Comparison of ENCODE assay signal across 9 cellular contexts in the genomic region with DNA sequence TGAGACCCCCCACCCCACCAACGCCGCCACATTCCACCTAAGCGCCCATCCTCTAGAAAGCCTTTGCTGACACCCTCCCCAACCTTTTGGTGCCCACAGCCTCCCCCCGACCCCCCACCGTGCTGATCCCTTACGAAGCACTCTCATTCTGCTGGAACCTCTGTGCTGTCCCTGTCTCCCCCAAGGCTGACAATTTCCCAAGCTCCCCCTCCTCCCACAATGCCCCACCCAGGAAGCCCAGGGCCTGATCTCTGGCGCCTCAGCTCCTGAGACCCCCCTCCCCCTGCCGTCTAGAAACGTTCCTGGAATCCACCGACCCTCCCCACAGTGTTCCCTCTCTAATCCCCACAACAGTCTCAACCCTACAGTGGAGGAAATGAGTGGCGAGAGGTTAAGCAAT. TPM values are rescaled to one million over a fixed set of nuclear protein-coding genes. Genes with fewer than 3 reads are reported as not detected.
A peak's percentile ranks its signal among the peaks of the same experiment; 100 is the strongest.
DNase-seq lines count a peak whose midpoint lies in the region; ATAC-seq and TF ChIP-seq lines count a peak whose summit lies in the region.
"Had no signal": no experiment of that assay in that cellular context is flagged by ENCODE, and none has a peak within 500 bp of the region (broad histone marks: within the 10 kb centered on the region; RNA-seq: fewer than 3 reads in every experiment).

No MANE protein-coding gene starts in this region.

- no peak overlapping the region for H3K27ac ChIP-seq in iPS-18a (ENCODE audit: low read length)

- ATAC-seq in WTC11 (no peak), GM18520 (IDR thresholded peaks at IDR 0.05; ENCODE audit: unreplicated experiment) (no peak), esophagus mucosa (no peak), HG03280 (IDR thresholded peaks at IDR 0.05; ENCODE audit: unreplicated experiment) (no peak)

- peaks cover 4% of the 10 kb centered on the region for H3K9me3 ChIP-seq in iPS-18a (ENCODE audit: control insufficient read depth, low read depth, low read length)
- peaks cover 3% of the 10 kb centered on the region for H3K9me3 ChIP-seq in skeletal muscle satellite cell (replicated peaks; ENCODE audit: low read length)

- TF ChIP-seq CTCF in WTC11 (IDR thresholded peaks at IDR 0.05) = no peak

- peak overlapping the region; percentile 97 for H3K4me2 ChIP-seq in skeletal muscle satellite cell (ENCODE audit: low read length)

- H3K36me3 ChIP-seq in H7 (replicated peaks; ENCODE audit: control insufficient read depth, insufficient read depth, low read length) (no peaks in the 10 kb centered on the region), iPS-18a (ENCODE audit: control insufficient read depth, low read depth, low read length) (no peaks in the 10 kb centered on the region), skeletal muscle satellite cell (ENCODE audit: insufficient read depth, low read length) (no peaks in the 10 kb centered on the region)

- peaks cover 32% of the 10 kb centered on the region for H3K9me3 Mint-ChIP-seq in WTC11

- H3K4me1 ChIP-seq in iPS-18a (ENCODE audit: control insufficient read depth, low read depth, low read length) = peaks cover 4% of the 10 kb centered on the region
- peaks cover 16% of the 10 kb centered on the region for H3K4me1 ChIP-seq in skeletal muscle satellite cell (ENCODE audit: control insufficient read depth, insufficient read depth, low read length)

- peaks cover 19% of the 10 kb centered on the region for H3K27me3 Mint-ChIP-seq in WTC11 (ENCODE audit: low read depth)

- peak overlapping the region; percentile 64 for H3K4me3 Mint-ChIP-seq in WTC11

- H3K27me3 ChIP-seq in H7 (ENCODE audit: control insufficient read depth, insufficient read depth, low read length) = peaks cover 9% of the 10 kb centered on the region
- peaks cover 7% of the 10 kb centered on the region for H3K27me3 ChIP-seq in iPS-18a (ENCODE audit: control insufficient read depth, insufficient read depth, low read length)
- H3K27me3 ChIP-seq in skeletal muscle satellite cell (ENCODE audit: control insufficient read depth, insufficient read depth, low read length) = peaks cover 6% of the 10 kb centered on the region

- H3K36me3 Mint-ChIP-seq in WTC11 = peaks cover 18% of the 10 kb centered on the region

- H3K4me1 Mint-ChIP-seq in WTC11 = peaks cover 13% of the 10 kb centered on the region

- CTCF ChIA-PET in WTC11 (lab: Charles Lee) = interaction anchor here (0.7 to 6.2 kb wide), 16 partner anchors 10 to 382 kb away, joined by 3 to 50 read pairs (median 7); a partner anchor contains a TSS

- DNase-seq in H7 (peak; percentile 67), WTC11 (ENCODE audit: low spot score) (no peak), iPS-NIHi7 (ENCODE audit: extremely low spot score) (no peak)

- H3K9ac ChIP-seq in iPS-18a (ENCODE audit: low read length) = no peak overlapping the region
- H3K9ac ChIP-seq in skeletal muscle satellite cell (ENCODE audit: low read depth, low read length) = peak overlapping the region; percentile 86

- POLR2A ChIA-PET in WTC11 (lab: Charles Lee) = interaction anchor here (0.6 to 1.1 kb wide), 3 partner anchors 54 to 536 kb away, joined by 3 to 6 read pairs (median 3); a partner anchor contains a TSS

- H3K4me3 ChIP-seq in H7 (ENCODE audit: insufficient read depth, low read depth, low read length) (peak overlapping the region; percentile 52), iPS-18a (ENCODE audit: low read length) (peak overlapping the region; percentile 37), skeletal muscle satellite cell (ENCODE audit: low read length) (peak overlapping the region; percentile 75)

- H3K27ac Mint-ChIP-seq in WTC11 = no peak overlapping the region

TF ChIP-seq in WTC11, 78 proteins besides CTCF, POLR2A, EP300 and RAD21:
- no peak for TF ChIP-seq NR1H2 (CRISPR knock-in tag; IDR thresholded peaks at IDR 0.05)
- TF ChIP-seq HMGA2 (CRISPR knock-in tag; IDR thresholded peaks at IDR 0.05) = no peak
- TF ChIP-seq, protein P1, sequence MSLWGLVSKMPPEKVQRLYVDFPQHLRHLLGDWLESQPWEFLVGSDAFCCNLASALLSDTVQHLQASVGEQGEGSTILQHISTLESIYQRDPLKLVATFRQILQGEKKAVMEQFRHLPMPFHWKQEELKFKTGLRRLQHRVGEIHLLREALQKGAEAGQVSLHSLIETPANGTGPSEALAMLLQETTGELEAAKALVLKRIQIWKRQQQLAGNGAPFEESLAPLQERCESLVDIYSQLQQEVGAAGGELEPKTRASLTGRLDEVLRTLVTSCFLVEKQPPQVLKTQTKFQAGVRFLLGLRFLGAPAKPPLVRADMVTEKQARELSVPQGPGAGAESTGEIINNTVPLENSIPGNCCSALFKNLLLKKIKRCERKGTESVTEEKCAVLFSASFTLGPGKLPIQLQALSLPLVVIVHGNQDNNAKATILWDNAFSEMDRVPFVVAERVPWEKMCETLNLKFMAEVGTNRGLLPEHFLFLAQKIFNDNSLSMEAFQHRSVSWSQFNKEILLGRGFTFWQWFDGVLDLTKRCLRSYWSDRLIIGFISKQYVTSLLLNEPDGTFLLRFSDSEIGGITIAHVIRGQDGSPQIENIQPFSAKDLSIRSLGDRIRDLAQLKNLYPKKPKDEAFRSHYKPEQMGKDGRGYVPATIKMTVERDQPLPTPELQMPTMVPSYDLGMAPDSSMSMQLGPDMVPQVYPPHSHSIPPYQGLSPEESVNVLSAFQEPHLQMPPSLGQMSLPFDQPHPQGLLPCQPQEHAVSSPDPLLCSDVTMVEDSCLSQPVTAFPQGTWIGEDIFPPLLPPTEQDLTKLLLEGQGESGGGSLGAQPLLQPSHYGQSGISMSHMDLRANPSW (CRISPR knock-in tag; conservative IDR thresholded peaks at IDR 0.05; ENCODE audit: low read depth) = no peak
- TF ChIP-seq TP53 (CRISPR knock-in tag; IDR thresholded peaks at IDR 0.05) = no peak
- TF ChIP-seq, protein P2, sequence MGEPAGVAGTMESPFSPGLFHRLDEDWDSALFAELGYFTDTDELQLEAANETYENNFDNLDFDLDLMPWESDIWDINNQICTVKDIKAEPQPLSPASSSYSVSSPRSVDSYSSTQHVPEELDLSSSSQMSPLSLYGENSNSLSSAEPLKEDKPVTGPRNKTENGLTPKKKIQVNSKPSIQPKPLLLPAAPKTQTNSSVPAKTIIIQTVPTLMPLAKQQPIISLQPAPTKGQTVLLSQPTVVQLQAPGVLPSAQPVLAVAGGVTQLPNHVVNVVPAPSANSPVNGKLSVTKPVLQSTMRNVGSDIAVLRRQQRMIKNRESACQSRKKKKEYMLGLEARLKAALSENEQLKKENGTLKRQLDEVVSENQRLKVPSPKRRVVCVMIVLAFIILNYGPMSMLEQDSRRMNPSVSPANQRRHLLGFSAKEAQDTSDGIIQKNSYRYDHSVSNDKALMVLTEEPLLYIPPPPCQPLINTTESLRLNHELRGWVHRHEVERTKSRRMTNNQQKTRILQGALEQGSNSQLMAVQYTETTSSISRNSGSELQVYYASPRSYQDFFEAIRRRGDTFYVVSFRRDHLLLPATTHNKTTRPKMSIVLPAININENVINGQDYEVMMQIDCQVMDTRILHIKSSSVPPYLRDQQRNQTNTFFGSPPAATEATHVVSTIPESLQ (CRISPR knock-in tag; IDR thresholded peaks at IDR 0.05) = no peak
TF ChIP-seq in WTC11: peak in this region for 0.

RNA-seq across cellular contexts. Expression of a gene that starts 18.4 kb away (rescaled TPM):
- 3.0 and 4.1 TPM in 2 replicates for total RNA-seq in H7 (2014; rRNA removed; shearing (Covaris generic))
- 0.31 TPM in 1 of 3 replicates, not detected in the others for total RNA-seq in WTC11 (2021)
- not detected in 2 replicates for total RNA-seq in skeletal muscle satellite cell (2012; rRNA removed)
- total RNA-seq in esophagus mucosa = 0.36 TPM
- total RNA-seq: T-helper 1 cell treated with Interleukin-12 subunit alpha and Interleukin-12 subunit beta and Interleukin-4 antibody, amounts not matched to agents 30 ng/mL and 1 ng/mL, for 36 hours had no signal

RNA-seq across cellular contexts. Expression of a gene that starts 32.7 kb away (rescaled TPM):
- 32.3 and 35.2 TPM in 2 replicates for total RNA-seq in H7 (2014; rRNA removed; shearing (Covaris generic))
- 4.0 to 12.0 TPM (median 5.6 TPM) in 3 replicates for total RNA-seq in WTC11 (2021)
- 0.22 and 0.76 TPM in 2 replicates for total RNA-seq in skeletal muscle satellite cell (2012; rRNA removed)
- total RNA-seq in esophagus mucosa = 0.28 TPM
- total RNA-seq: T-helper 1 cell treated with Interleukin-12 subunit alpha and Interleukin-12 subunit beta and Interleukin-4 antibody, amounts not matched to agents 30 ng/mL and 1 ng/mL, for 36 hours had no signal
